Comparison of ENCODE assay signal across 10 cellular contexts in genomic region chr15:52559583-52559982, GRCh38. TPM values are rescaled to one million over a fixed set of nuclear protein-coding genes. Genes with fewer than 3 reads are reported as not detected.
DNase-seq lines count a peak whose midpoint lies in the region; ATAC-seq and TF ChIP-seq lines count a peak whose summit lies in the region.
"Had no signal": no experiment of that assay in that cellular context is flagged by ENCODE, and none has a peak within 500 bp of the region (broad histone marks: within the 10 kb centered on the region; RNA-seq: fewer than 3 reads in every experiment).

No MANE protein-coding gene starts in this region.

- TF ChIP-seq CTCF in brain microvascular endothelial cell (IDR thresholded peaks at IDR 0.05; ENCODE audit: low read depth, low read length, missing control alignments), result no peak
- TF ChIP-seq CTCF in esophagus squamous epithelium (IDR thresholded peaks at IDR 0.05), result no peak

- intact Hi-C loops in esophagus squamous epithelium (cut with DNase I), result no loop called here

- H3K27ac ChIP-seq in brain microvascular endothelial cell (peak overlapping the region; percentile 85), esophagus squamous epithelium (no peak overlapping the region)
- H3K27ac ChIP-seq: SK-N-MC had no signal

- TF ChIP-seq POLR2A in esophagus squamous epithelium (IDR thresholded peaks at IDR 0.05), result no peak

- H3K4me3 ChIP-seq in brain microvascular endothelial cell (ENCODE audit: low read depth, low read length) (no peak overlapping the region), esophagus squamous epithelium (no peak overlapping the region)
- H3K4me3 ChIP-seq: SK-N-MC had no signal

- 56 to 58% methylated on average over 2 of the region's 2 CpGs for WGBS in esophagus squamous epithelium, 2 donors

- H3K27me3 ChIP-seq in brain microvascular endothelial cell (replicated peaks) (no peaks in the 10 kb centered on the region), esophagus squamous epithelium (no peaks in the 10 kb centered on the region)

- peak; percentile 13 for DNase-seq in RKO (ENCODE audit: low spot score)
- peak; percentile 61 for DNase-seq in brain microvascular endothelial cell
- DNase-seq in stimulated activated CD4-positive, alpha-beta T cell treated with anti-CD3 and anti-CD28 coated beads, Interleukin-1b, Interleukin-23, amount 100 ng/mL, for 48 hours, result peak; percentile 80
- DNase-seq in COLO668 (lab: John Stamatoyannopoulos, UW; ENCODE audit: unreplicated experiment), result no peak
- DNase-seq in cerebellar nuclear complex (lab: John Stamatoyannopoulos, UW), result no peak
- no peak for DNase-seq in esophagus squamous epithelium (lab: John Stamatoyannopoulos, UW)

- ATAC-seq in GM21390 (IDR thresholded peaks at IDR 0.05; ENCODE audit: unreplicated experiment) (peak; percentile 32), GM18907 (IDR thresholded peaks at IDR 0.05; ENCODE audit: unreplicated experiment) (no peak)
- ATAC-seq: HepG2 had no signal

- H3K9me3 ChIP-seq in esophagus squamous epithelium, result no peaks in the 10 kb centered on the region

- H3K4me1 ChIP-seq in esophagus squamous epithelium, result peaks cover 4 to 74% (median 38%) of the 10 kb centered on the region in 3 donors

- peaks cover 6% of the 10 kb centered on the region for H3K36me3 ChIP-seq in brain microvascular endothelial cell (replicated peaks)
- H3K36me3 ChIP-seq in esophagus squamous epithelium, result peaks cover 0 to 26% (median 0%) of the 10 kb centered on the region in 3 donors

- in situ Hi-C loops in brain microvascular endothelial cell (cut with HindIII; ENCODE audit: low pct_ligation_motif_present, low sequenced_read_pairs), result no loop called here

RNA-seq across cellular contexts. Expression of gene ARPP19, which starts 9.2 kb away (rescaled TPM):
- 100 to 1,000 TPM in 3 of 4 donors, 10 to 100 TPM in 1; 44.1 to 114 (median 105) TPM for total RNA-seq in esophagus squamous epithelium

RNA-seq across cellular contexts. Expression of gene MYO5A, which starts 30.9 kb away (rescaled TPM):
- 10 to 100 TPM; 11.3 to 24.6 (median 22.3) TPM for total RNA-seq in esophagus squamous epithelium

Comparison
In these comparisons a context has a peak if more than half of its experiments do, and no peak if none do; other contexts are left out.
1. DNase-seq: peak in RKO (single experiment), brain microvascular endothelial cell (single experiment) and stimulated activated CD4-positive, alpha-beta T cell treated with anti-CD3 and anti-CD28 coated beads, Interleukin-1b, Interleukin-23, amount 100 ng/mL, for 48 hours (single experiment); none in COLO668 (single experiment), cerebellar nuclear complex (0 of 2) and esophagus squamous epithelium (single experiment).